Comparison of ENCODE assay signal across 13 cellular contexts in the genomic region with DNA sequence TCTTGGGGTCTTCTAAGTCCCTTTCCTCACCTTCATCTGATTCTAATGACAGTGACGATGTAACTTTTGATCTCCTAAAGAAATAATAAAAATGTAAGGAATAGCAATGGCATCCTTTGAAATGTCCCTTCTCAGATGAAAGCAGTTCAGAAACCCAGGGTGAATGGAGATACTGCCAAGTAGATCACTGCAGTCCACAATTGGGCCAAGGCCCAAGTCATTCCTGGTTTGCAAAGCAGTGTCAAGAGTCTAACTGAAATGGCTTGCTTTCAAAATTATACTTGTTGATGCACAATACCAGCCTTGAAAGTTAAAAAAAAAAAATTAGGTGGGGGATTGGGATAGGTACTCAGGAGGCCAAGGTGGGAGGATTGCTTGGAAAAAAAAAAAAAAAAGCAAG.
"Had no signal": no experiment of that assay in that cellular context is flagged by ENCODE, and none has a peak within 500 bp of the region (broad histone marks: within the 10 kb centered on the region; RNA-seq: fewer than 3 reads in every experiment).

No MANE protein-coding gene starts in this region.

- H3K27me3 ChIP-seq: gastroesophageal sphincter, vagina had no signal

- H3K9me3 Mint-ChIP-seq: central memory CD8-positive, alpha-beta T cell; stimulated activated naive CD8-positive, alpha-beta T cell treated with anti-CD3 and anti-CD28 coated beads, Interleukin-15, amount 100 ng/mL, for 72 hours had no signal

- H3K27me3 Mint-ChIP-seq: activated CD8-positive, alpha-beta memory T cell treated with anti-CD3 and anti-CD28 coated beads, Interleukin-2, amount 10 ng/mL, durations not matched to agents 7 days and 5 days; central memory CD8-positive, alpha-beta T cell; stimulated activated naive CD8-positive, alpha-beta T cell treated with anti-CD3 and anti-CD28 coated beads, Interleukin-15, amount 100 ng/mL, for 72 hours had no signal

- H3K4me3 Mint-ChIP-seq: activated CD8-positive, alpha-beta memory T cell treated with anti-CD3 and anti-CD28 coated beads, Interleukin-2, amount 10 ng/mL, durations not matched to agents 7 days and 5 days; central memory CD8-positive, alpha-beta T cell; stimulated activated naive CD8-positive, alpha-beta T cell treated with anti-CD3 and anti-CD28 coated beads, Interleukin-15, amount 100 ng/mL, for 72 hours had no signal

- H3K4me3 ChIP-seq: gastroesophageal sphincter, vagina had no signal

- ATAC-seq: activated CD8-positive, alpha-beta memory T cell treated with anti-CD3 and anti-CD28 coated beads, Interleukin-2, amount 10 ng/mL, durations not matched to agents 7 days and 5 days; gastroesophageal sphincter; left ventricle myocardium superior; stimulated activated naive CD8-positive, alpha-beta T cell treated with anti-CD3 and anti-CD28 coated beads, Interleukin-15, amount 100 ng/mL, for 72 hours had no signal

- H3K9me3 ChIP-seq: gastroesophageal sphincter, vagina had no signal

- DNase-seq: activated CD4-positive, alpha-beta T cell treated with anti-CD3 and anti-CD28 coated beads, Interleukin-2, amount 50 U/mL, for 48 hours; activated CD4-positive, CD25-positive, alpha-beta regulatory T cell; activated CD8-positive, alpha-beta memory T cell treated with anti-CD3 and anti-CD28 coated beads, Interleukin-2, amount 10 ng/mL, durations not matched to agents 7 days and 5 days; activated naive CD4-positive, alpha-beta T cell treated with Interleukin-2 at 50 U/mL for 16 hours; dermis blood vessel endothelial cell; left ventricle myocardium superior; mesendoderm; stimulated activated CD4-positive, alpha-beta T cell treated with anti-CD3 and anti-CD28 coated beads, Interleukin-4, amount 100 ng/mL, for 1 hour; stimulated activated naive CD8-positive, alpha-beta T cell treated with anti-CD3 and anti-CD28 coated beads, Interleukin-15, amount 100 ng/mL, for 72 hours; T-helper 2 cell had no signal

- H3K27ac ChIP-seq: vagina had no signal

- H3K4me1 Mint-ChIP-seq: central memory CD8-positive, alpha-beta T cell had no signal
